In the genomic region with DNA sequence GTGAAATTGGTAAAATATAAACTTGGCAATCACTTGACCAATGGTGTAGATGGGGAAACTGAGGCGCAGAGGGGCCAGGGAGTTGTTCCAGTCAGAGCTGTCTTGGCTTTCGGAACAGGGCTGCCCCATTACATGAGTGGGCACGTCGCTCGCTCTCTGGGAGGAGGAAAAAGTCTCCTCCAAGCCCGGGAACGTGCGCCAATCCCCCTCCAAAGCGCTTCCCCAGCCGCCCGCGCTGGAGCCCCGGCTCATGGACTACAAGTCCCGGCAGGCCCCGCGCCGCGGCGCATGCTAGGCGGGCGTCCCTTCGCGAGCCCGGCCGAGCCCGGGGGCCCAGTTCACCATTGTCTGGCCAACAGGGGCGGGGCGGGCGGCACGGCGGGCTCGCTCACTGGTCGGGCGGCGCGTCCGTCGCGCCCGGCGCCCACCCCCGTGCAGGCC, we compare ENCODE assay signal across 8 cellular contexts. TPM values are rescaled to one million over a fixed set of nuclear protein-coding genes. Genes with fewer than 3 reads are reported as not detected.
DNase-seq lines count a peak whose midpoint lies in the region; ATAC-seq and TF ChIP-seq lines count a peak whose summit lies in the region.

No MANE protein-coding gene starts in this region.

- intact Hi-C loops in activated T-helper 2 cell treated with anti-CD3 and anti-CD28 coated beads, Interferon-gamma antibody, Interleukin-2, Interleukin-4, amounts not matched to agents 10 μg/mL and 5 μg/mL and 100 μg/mL, durations not matched to agents 14 hours and 24 hours and 36 hours (cut with micrococcal nuclease), result loop anchor here (1.0 to 10.0 kb wide), 3 partner anchors 35 to 90 kb away; a partner anchor contains a TSS

- no peaks in the 10 kb centered on the region for H3K9me3 Mint-ChIP-seq in activated T-helper 2 cell treated with anti-CD3 and anti-CD28 coated beads, Interferon-gamma antibody, Interleukin-2, Interleukin-4, amounts not matched to agents 10 μg/mL and 5 μg/mL and 100 μg/mL, durations not matched to agents 14 hours and 24 hours and 36 hours
- no peaks in the 10 kb centered on the region for H3K9me3 Mint-ChIP-seq in nephron
- no peaks in the 10 kb centered on the region for H3K9me3 Mint-ChIP-seq in stimulated activated naive B cell treated with anti-CD40 and anti-IgM and Interleukin-4, amounts not matched to agents 10 μg/mL and 1 μg/mL and 100 μg/mL, for 72 hours

- peak overlapping the region; percentile 47 for H3K27ac ChIP-seq in RWPE2 (ENCODE audit: poor library complexity, severe bottlenecking)

- H3K4me3 ChIP-seq in RWPE2 (ENCODE audit: severe bottlenecking), result peak overlapping the region; percentile 59

- no peaks in the 10 kb centered on the region for H3K36me3 Mint-ChIP-seq in activated T-helper 2 cell treated with anti-CD3 and anti-CD28 coated beads, Interferon-gamma antibody, Interleukin-2, Interleukin-4, amounts not matched to agents 10 μg/mL and 5 μg/mL and 100 μg/mL, durations not matched to agents 14 hours and 24 hours and 36 hours (ENCODE audit: low read depth)
- H3K36me3 Mint-ChIP-seq in nephron (ENCODE audit: low read depth), result no peaks in the 10 kb centered on the region
- H3K36me3 Mint-ChIP-seq in stimulated activated naive B cell treated with anti-CD40 and anti-IgM and Interleukin-4, amounts not matched to agents 10 μg/mL and 1 μg/mL and 100 μg/mL, for 72 hours, result peaks cover 0 to 3% of the 10 kb centered on the region in 2 donors

- no peaks in the 10 kb centered on the region for H3K27me3 ChIP-seq in RWPE2 (ENCODE audit: insufficient read depth, poor library complexity, severe bottlenecking)

- H3K4me1 Mint-ChIP-seq in activated T-helper 2 cell treated with anti-CD3 and anti-CD28 coated beads, Interferon-gamma antibody, Interleukin-2, Interleukin-4, amounts not matched to agents 10 μg/mL and 5 μg/mL and 100 μg/mL, durations not matched to agents 14 hours and 24 hours and 36 hours (ENCODE audit: low read depth), result peaks cover 17% of the 10 kb centered on the region
- H3K4me1 Mint-ChIP-seq in nephron, result peaks cover 31% of the 10 kb centered on the region
- peaks cover 11 to 23% of the 10 kb centered on the region in 2 donors for H3K4me1 Mint-ChIP-seq in stimulated activated naive B cell treated with anti-CD40 and anti-IgM and Interleukin-4, amounts not matched to agents 10 μg/mL and 1 μg/mL and 100 μg/mL, for 72 hours

- no peaks in the 10 kb centered on the region for H3K4me1 ChIP-seq in RWPE2 (ENCODE audit: insufficient read depth, poor library complexity, severe bottlenecking)

- peak; percentile 50 for DNase-seq in DMS53 treated with DMSO at 0.1 percent for 48 hours (lab: John Stamatoyannopoulos, UW; ENCODE audit: unreplicated experiment)
- peak; percentile 81 for DNase-seq in GOT3 (lab: John Stamatoyannopoulos, UW)
- peak; percentile 95 for DNase-seq in LoVo (ENCODE audit: low spot score)
- peak; percentile 97 for DNase-seq in RWPE2 (ENCODE audit: low spot score)
- peak; percentile 93 for DNase-seq in activated T-helper 2 cell treated with anti-CD3 and anti-CD28 coated beads, Interferon-gamma antibody, Interleukin-2, Interleukin-4, amounts not matched to agents 10 μg/mL and 5 μg/mL and 100 μg/mL, durations not matched to agents 14 hours and 24 hours and 36 hours (ENCODE audit: low spot score)
- DNase-seq in fibroblast of peridontal ligament (ENCODE audit: extremely low read depth), result peak; percentile 87
- DNase-seq in stimulated activated naive B cell treated with anti-CD40 and anti-IgM and Interleukin-4, amounts not matched to agents 10 μg/mL and 1 μg/mL and 100 μg/mL, for 72 hours, result peak; percentile 88

- peak overlapping the region; percentile 70 for H3K4me3 Mint-ChIP-seq in activated T-helper 2 cell treated with anti-CD3 and anti-CD28 coated beads, Interferon-gamma antibody, Interleukin-2, Interleukin-4, amounts not matched to agents 10 μg/mL and 5 μg/mL and 100 μg/mL, durations not matched to agents 14 hours and 24 hours and 36 hours (ENCODE audit: low read depth)
- H3K4me3 Mint-ChIP-seq in nephron, result peak overlapping the region; percentile 86 to 90 (median 89)
- H3K4me3 Mint-ChIP-seq in stimulated activated naive B cell treated with anti-CD40 and anti-IgM and Interleukin-4, amounts not matched to agents 10 μg/mL and 1 μg/mL and 100 μg/mL, for 72 hours, result peak overlapping the region; percentile 77 to 78

- H3K36me3 ChIP-seq in RWPE2 (ENCODE audit: low read depth), result no peaks in the 10 kb centered on the region

- H3K9me3 ChIP-seq in RWPE2 (ENCODE audit: severe bottlenecking), result no peaks in the 10 kb centered on the region

- H3K27me3 Mint-ChIP-seq in activated T-helper 2 cell treated with anti-CD3 and anti-CD28 coated beads, Interferon-gamma antibody, Interleukin-2, Interleukin-4, amounts not matched to agents 10 μg/mL and 5 μg/mL and 100 μg/mL, durations not matched to agents 14 hours and 24 hours and 36 hours (ENCODE audit: low read depth), result no peaks in the 10 kb centered on the region
- H3K27me3 Mint-ChIP-seq in nephron (ENCODE audit: low read depth), result no peaks in the 10 kb centered on the region
- no peaks in the 10 kb centered on the region for H3K27me3 Mint-ChIP-seq in stimulated activated naive B cell treated with anti-CD40 and anti-IgM and Interleukin-4, amounts not matched to agents 10 μg/mL and 1 μg/mL and 100 μg/mL, for 72 hours

- no peak for TF ChIP-seq CTCF in RWPE2 (IDR thresholded peaks at IDR 0.05; ENCODE audit: poor library complexity, severe bottlenecking)
- TF ChIP-seq CTCF in nephron (IDR thresholded peaks at IDR 0.05; ENCODE audit: unreplicated experiment in 3 of 3), result no peak

- peak; percentile 93 for ATAC-seq in RWPE2 (ENCODE audit: low read depth)
- ATAC-seq in stimulated activated naive B cell treated with anti-CD40 and anti-IgM and Interleukin-4, amounts not matched to agents 10 μg/mL and 1 μg/mL and 100 μg/mL, for 72 hours (replicated peaks), result peak; percentile 97 to 98

- H3K27ac Mint-ChIP-seq in activated T-helper 2 cell treated with anti-CD3 and anti-CD28 coated beads, Interferon-gamma antibody, Interleukin-2, Interleukin-4, amounts not matched to agents 10 μg/mL and 5 μg/mL and 100 μg/mL, durations not matched to agents 14 hours and 24 hours and 36 hours, result no peak overlapping the region
- peak overlapping the region; percentile 96 to 98 (median 98) for H3K27ac Mint-ChIP-seq in nephron
- peak overlapping the region; percentile 79 for H3K27ac Mint-ChIP-seq in stimulated activated naive B cell treated with anti-CD40 and anti-IgM and Interleukin-4, amounts not matched to agents 10 μg/mL and 1 μg/mL and 100 μg/mL, for 72 hours

RNA-seq across cellular contexts. Expression of a gene that starts 0.3 kb away (rescaled TPM):
- total RNA-seq in activated T-helper 2 cell treated with anti-CD3 and anti-CD28 coated beads, Interferon-gamma antibody, Interleukin-2, Interleukin-4, amounts not matched to agents 10 μg/mL and 5 μg/mL and 100 μg/mL, durations not matched to agents 14 hours and 24 hours and 36 hours, result 23.0 and 24.7 TPM in 2 replicates

RNA-seq across cellular contexts. Expression of a gene that starts 33.4 kb away (rescaled TPM):
- 334 and 340 TPM in 2 replicates for total RNA-seq in activated T-helper 2 cell treated with anti-CD3 and anti-CD28 coated beads, Interferon-gamma antibody, Interleukin-2, Interleukin-4, amounts not matched to agents 10 μg/mL and 5 μg/mL and 100 μg/mL, durations not matched to agents 14 hours and 24 hours and 36 hours

RNA-seq across cellular contexts. Expression of a gene that starts 35.3 kb away (rescaled TPM):
- total RNA-seq in activated T-helper 2 cell treated with anti-CD3 and anti-CD28 coated beads, Interferon-gamma antibody, Interleukin-2, Interleukin-4, amounts not matched to agents 10 μg/mL and 5 μg/mL and 100 μg/mL, durations not matched to agents 14 hours and 24 hours and 36 hours, result 6.8 and 7.9 TPM in 2 replicates

RNA-seq across cellular contexts. Expression of a gene that starts 41.5 kb away (rescaled TPM):
- 164 and 165 TPM in 2 replicates for total RNA-seq in activated T-helper 2 cell treated with anti-CD3 and anti-CD28 coated beads, Interferon-gamma antibody, Interleukin-2, Interleukin-4, amounts not matched to agents 10 μg/mL and 5 μg/mL and 100 μg/mL, durations not matched to agents 14 hours and 24 hours and 36 hours

Comparison
In these comparisons a context has a peak if more than half of its experiments do, and no peak if none do; other contexts are left out.
1. Peak in every context shown above with its lines: DNase-seq, ATAC-seq, H3K4me3 ChIP-seq and H3K27ac ChIP-seq.